Comparison of ENCODE assay signal across 1 cellular context in the genomic region with DNA sequence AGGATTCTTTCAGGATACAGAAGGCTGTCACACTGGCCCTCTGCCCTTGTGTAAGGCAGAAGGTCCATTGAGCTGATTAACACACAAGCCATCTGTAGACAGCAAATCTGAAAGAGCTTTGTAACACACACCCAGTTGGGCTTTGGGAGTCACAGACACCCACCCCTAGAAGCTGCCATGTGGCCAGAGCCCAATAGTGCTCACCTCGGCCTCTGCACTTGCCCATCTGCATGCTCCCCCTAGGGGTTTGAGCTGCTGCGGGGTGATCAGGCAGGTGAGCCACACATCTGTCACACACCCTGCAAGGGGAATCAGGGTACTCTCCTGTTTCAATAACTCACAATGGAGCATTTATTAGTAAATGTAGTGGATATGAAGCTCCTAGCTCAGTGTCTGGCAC.
TF ChIP-seq lines count a peak whose summit lies in the region.

No MANE protein-coding gene starts in this region.

TF ChIP-seq in WTC11, 78 proteins besides CTCF, POLR2A, EP300 and RAD21 (continued from another document):
- TF ChIP-seq, protein P1, sequence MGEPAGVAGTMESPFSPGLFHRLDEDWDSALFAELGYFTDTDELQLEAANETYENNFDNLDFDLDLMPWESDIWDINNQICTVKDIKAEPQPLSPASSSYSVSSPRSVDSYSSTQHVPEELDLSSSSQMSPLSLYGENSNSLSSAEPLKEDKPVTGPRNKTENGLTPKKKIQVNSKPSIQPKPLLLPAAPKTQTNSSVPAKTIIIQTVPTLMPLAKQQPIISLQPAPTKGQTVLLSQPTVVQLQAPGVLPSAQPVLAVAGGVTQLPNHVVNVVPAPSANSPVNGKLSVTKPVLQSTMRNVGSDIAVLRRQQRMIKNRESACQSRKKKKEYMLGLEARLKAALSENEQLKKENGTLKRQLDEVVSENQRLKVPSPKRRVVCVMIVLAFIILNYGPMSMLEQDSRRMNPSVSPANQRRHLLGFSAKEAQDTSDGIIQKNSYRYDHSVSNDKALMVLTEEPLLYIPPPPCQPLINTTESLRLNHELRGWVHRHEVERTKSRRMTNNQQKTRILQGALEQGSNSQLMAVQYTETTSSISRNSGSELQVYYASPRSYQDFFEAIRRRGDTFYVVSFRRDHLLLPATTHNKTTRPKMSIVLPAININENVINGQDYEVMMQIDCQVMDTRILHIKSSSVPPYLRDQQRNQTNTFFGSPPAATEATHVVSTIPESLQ (CRISPR knock-in tag; IDR thresholded peaks at IDR 0.05): no peak
- TF ChIP-seq, protein P2, sequence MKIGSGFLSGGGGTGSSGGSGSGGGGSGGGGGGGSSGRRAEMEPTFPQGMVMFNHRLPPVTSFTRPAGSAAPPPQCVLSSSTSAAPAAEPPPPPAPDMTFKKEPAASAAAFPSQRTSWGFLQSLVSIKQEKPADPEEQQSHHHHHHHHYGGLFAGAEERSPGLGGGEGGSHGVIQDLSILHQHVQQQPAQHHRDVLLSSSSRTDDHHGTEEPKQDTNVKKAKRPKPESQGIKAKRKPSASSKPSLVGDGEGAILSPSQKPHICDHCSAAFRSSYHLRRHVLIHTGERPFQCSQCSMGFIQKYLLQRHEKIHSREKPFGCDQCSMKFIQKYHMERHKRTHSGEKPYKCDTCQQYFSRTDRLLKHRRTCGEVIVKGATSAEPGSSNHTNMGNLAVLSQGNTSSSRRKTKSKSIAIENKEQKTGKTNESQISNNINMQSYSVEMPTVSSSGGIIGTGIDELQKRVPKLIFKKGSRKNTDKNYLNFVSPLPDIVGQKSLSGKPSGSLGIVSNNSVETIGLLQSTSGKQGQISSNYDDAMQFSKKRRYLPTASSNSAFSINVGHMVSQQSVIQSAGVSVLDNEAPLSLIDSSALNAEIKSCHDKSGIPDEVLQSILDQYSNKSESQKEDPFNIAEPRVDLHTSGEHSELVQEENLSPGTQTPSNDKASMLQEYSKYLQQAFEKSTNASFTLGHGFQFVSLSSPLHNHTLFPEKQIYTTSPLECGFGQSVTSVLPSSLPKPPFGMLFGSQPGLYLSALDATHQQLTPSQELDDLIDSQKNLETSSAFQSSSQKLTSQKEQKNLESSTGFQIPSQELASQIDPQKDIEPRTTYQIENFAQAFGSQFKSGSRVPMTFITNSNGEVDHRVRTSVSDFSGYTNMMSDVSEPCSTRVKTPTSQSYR (CRISPR knock-in tag; IDR thresholded peaks at IDR 0.05): no peak
- TF ChIP-seq CREB1 (CRISPR knock-in tag; IDR thresholded peaks at IDR 0.05): no peak
- TF ChIP-seq, protein P3, sequence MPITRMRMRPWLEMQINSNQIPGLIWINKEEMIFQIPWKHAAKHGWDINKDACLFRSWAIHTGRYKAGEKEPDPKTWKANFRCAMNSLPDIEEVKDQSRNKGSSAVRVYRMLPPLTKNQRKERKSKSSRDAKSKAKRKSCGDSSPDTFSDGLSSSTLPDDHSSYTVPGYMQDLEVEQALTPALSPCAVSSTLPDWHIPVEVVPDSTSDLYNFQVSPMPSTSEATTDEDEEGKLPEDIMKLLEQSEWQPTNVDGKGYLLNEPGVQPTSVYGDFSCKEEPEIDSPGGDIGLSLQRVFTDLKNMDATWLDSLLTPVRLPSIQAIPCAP (CRISPR knock-in tag; IDR thresholded peaks at IDR 0.05): no peak
- TF ChIP-seq, protein P4, sequence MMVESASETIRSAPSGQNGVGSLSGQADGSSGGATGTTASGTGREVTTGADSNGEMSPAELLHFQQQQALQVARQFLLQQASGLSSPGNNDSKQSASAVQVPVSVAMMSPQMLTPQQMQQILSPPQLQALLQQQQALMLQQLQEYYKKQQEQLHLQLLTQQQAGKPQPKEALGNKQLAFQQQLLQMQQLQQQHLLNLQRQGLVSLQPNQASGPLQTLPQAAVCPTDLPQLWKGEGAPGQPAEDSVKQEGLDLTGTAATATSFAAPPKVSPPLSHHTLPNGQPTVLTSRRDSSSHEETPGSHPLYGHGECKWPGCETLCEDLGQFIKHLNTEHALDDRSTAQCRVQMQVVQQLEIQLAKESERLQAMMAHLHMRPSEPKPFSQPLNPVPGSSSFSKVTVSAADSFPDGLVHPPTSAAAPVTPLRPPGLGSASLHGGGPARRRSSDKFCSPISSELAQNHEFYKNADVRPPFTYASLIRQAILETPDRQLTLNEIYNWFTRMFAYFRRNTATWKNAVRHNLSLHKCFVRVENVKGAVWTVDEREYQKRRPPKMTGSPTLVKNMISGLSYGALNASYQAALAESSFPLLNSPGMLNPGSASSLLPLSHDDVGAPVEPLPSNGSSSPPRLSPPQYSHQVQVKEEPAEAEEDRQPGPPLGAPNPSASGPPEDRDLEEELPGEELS (CRISPR knock-in tag; IDR thresholded peaks at IDR 0.05): no peak
- TF ChIP-seq, protein P5, sequence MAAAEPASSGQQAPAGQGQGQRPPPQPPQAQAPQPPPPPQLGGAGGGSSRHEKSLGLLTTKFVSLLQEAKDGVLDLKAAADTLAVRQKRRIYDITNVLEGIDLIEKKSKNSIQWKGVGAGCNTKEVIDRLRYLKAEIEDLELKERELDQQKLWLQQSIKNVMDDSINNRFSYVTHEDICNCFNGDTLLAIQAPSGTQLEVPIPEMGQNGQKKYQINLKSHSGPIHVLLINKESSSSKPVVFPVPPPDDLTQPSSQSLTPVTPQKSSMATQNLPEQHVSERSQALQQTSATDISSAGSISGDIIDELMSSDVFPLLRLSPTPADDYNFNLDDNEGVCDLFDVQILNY (CRISPR knock-in tag; IDR thresholded peaks at IDR 0.05): no peak
- no peak for TF ChIP-seq PRRX2 (CRISPR knock-in tag; IDR thresholded peaks at IDR 0.05)
